In genomic region chr6:4553387-4553786, GRCh38 we compare ENCODE assay signal across 17 cellular contexts.
DNase-seq lines count a peak whose midpoint lies in the region; ATAC-seq and TF ChIP-seq lines count a peak whose summit lies in the region.
"Had no signal": no experiment of that assay in that cellular context is flagged by ENCODE, and none has a peak within 500 bp of the region (broad histone marks: within the 10 kb centered on the region; RNA-seq: fewer than 3 reads in every experiment).

No MANE protein-coding gene starts in this region.

- peaks cover 15% of the 10 kb centered on the region for H3K4me1 ChIP-seq in OCI-LY3 (ENCODE audit: low read length)

- peak; percentile 41 to 88 for ATAC-seq in activated T-cell treated with anti-CD3 and anti-CD28 coated beads, Interleukin-2, amount 50 U/mL, for 72 hours (replicated peaks in 1 of 2)
- ATAC-seq: Panc1 had no signal

- H3K79me2 ChIP-seq in OCI-LY3 (ENCODE audit: low read length) = no peaks in the 10 kb centered on the region

- H4K20me1 ChIP-seq in OCI-LY3 (ENCODE audit: insufficient read depth, low read length) = no peaks in the 10 kb centered on the region

- no peak overlapping the region for H3K27ac Mint-ChIP-seq in activated T-cell treated with anti-CD3 and anti-CD28 coated beads, Interleukin-2, amount 50 U/mL, for 72 hours
- H3K27ac Mint-ChIP-seq: CD4-positive, CD25-positive, alpha-beta regulatory T cell had no signal

- no peak overlapping the region for H3K27ac ChIP-seq in OCI-LY3 (ENCODE audit: low read length)

- peaks cover 20% of the 10 kb centered on the region for H3K27me3 Mint-ChIP-seq in activated T-cell treated with anti-CD3 and anti-CD28 coated beads, Interleukin-2, amount 50 U/mL, for 72 hours (ENCODE audit: low read depth)
- H3K27me3 Mint-ChIP-seq: CD4-positive, CD25-positive, alpha-beta regulatory T cell had no signal

- no peaks in the 10 kb centered on the region for H3K36me3 Mint-ChIP-seq in activated T-cell treated with anti-CD3 and anti-CD28 coated beads, Interleukin-2, amount 50 U/mL, for 72 hours (ENCODE audit: insufficient read depth in 2 of 2)
- H3K36me3 Mint-ChIP-seq: CD4-positive, CD25-positive, alpha-beta regulatory T cell had no signal

- H3K36me3 ChIP-seq in OCI-LY3 (replicated peaks; ENCODE audit: low read depth, low read length) = no peaks in the 10 kb centered on the region

- no peak overlapping the region for H3K9ac ChIP-seq in OCI-LY3 (ENCODE audit: low read length)

- H3K4me3 Mint-ChIP-seq in activated T-cell treated with anti-CD3 and anti-CD28 coated beads, Interleukin-2, amount 50 U/mL, for 72 hours = no peak overlapping the region
- H3K4me3 Mint-ChIP-seq: CD4-positive, CD25-positive, alpha-beta regulatory T cell had no signal

- H3K9me3 ChIP-seq in OCI-LY3 (ENCODE audit: insufficient read depth, low read length) = no peaks in the 10 kb centered on the region

- H3K4me3 ChIP-seq in GM12864 (ENCODE audit: low read depth, low read length) = no peak overlapping the region
- peak overlapping the region; percentile 66 for H3K4me3 ChIP-seq in OCI-LY3 (ENCODE audit: low read length)
- no peak overlapping the region for H3K4me3 ChIP-seq in fibroblast of the aortic adventitia (ENCODE audit: low read depth, low read length)

- peak overlapping the region; percentile 46; the same call in 1 of the 2 replicates for H2AFZ ChIP-seq in OCI-LY3 (ENCODE audit: low read depth, low read length)

- peak overlapping the region; percentile 71 for H3K4me2 ChIP-seq in OCI-LY3 (ENCODE audit: low read length)

- TF ChIP-seq CTCF in GM12864 (IDR thresholded peaks at IDR 0.05; ENCODE audit: low read depth, low read length, missing control alignments) (no peak), OCI-LY3 (IDR thresholded peaks at IDR 0.05; ENCODE audit: low read depth, low read length) (no peak), fibroblast of the aortic adventitia (IDR thresholded peaks at IDR 0.05; ENCODE audit: insufficient read depth, low read length) (no peak), GM10266 (IDR thresholded peaks at IDR 0.05; ENCODE audit: control insufficient read depth, insufficient read depth, low read depth, missing control alignments) (no peak)

- peaks cover 34% of the 10 kb centered on the region for H3K27me3 ChIP-seq in OCI-LY3 (ENCODE audit: low read depth, low read length)

- no peaks in the 10 kb centered on the region for H3K4me1 Mint-ChIP-seq in activated T-cell treated with anti-CD3 and anti-CD28 coated beads, Interleukin-2, amount 50 U/mL, for 72 hours (ENCODE audit: low read depth)

- H3K9me3 Mint-ChIP-seq in activated T-cell treated with anti-CD3 and anti-CD28 coated beads, Interleukin-2, amount 50 U/mL, for 72 hours = peaks cover 1 to 3% of the 10 kb centered on the region in 2 donors

- DNase-seq in activated T-cell treated with anti-CD3 and anti-CD28 coated beads, Interleukin-2, amount 50 U/mL, for 72 hours = peak in 1 of 2 donors; percentile 29
- DNase-seq in activated T-cell treated with anti-CD3 and anti-CD28 coated beads, Interleukin-2, amount 50 U/mL, for 1 hour = no peak
- DNase-seq in GM12864 (ENCODE audit: low read depth) = peak; percentile 8
- DNase-seq in fibroblast of the aortic adventitia (ENCODE audit: low read depth) = peak; percentile 13
- DNase-seq in GM10266 (ENCODE audit: extremely low spot score) = no peak
- no peak for DNase-seq in dermis blood vessel endothelial cell
- DNase-seq: CD4-positive, CD25-positive, alpha-beta regulatory T cell; Karpas-422; MV-4-11; NCI-H1105 treated with DMSO at 0.1 percent for 48 hours; NCI-H2029 treated with DMSO at 0.1 percent for 48 hours; NCI-H226; NCI-H510A treated with DMSO at 0.1 percent for 48 hours; NCI-H748 treated with DMSO at 0.1 percent for 48 hours; SIG-M5 had no signal

Comparison
In these comparisons a context has a peak if more than half of its experiments do, and no peak if none do; other contexts are left out.
1. DNase-seq: peak in GM12864 (single experiment) and fibroblast of the aortic adventitia (single experiment); none in activated T-cell treated with anti-CD3 and anti-CD28 coated beads, Interleukin-2, amount 50 U/mL, for 1 hour (single experiment), GM10266 (single experiment) and dermis blood vessel endothelial cell (single experiment).